In the genomic region with DNA sequence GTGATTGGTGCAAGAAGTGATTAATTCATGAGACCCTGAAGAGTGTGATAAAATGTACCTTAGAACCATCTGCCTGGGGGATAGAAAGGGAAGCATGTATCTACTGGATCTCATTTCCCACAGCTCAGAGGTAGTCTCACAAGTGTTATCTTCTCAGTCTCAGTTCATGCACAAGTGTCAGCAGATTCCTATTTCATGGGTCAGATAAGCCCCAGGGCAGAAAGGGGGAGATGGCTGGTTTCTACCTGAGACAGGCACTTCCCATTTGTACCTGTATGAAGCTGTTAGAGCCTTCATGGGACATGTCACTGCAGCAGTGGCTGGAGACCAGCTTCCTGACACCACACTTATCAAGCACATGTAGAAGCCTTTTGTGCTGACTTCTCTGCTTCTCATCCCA, we compare ENCODE assay signal across 16 cellular contexts. TPM values are rescaled to one million over a fixed set of nuclear protein-coding genes. Genes with fewer than 3 reads are reported as not detected.
A peak's percentile ranks its signal among the peaks of the same experiment; 100 is the strongest.
DNase-seq lines count a peak whose midpoint lies in the region; ATAC-seq and TF ChIP-seq lines count a peak whose summit lies in the region.
"Had no signal": no experiment of that assay in that cellular context is flagged by ENCODE, and none has a peak within 500 bp of the region (broad histone marks: within the 10 kb centered on the region; RNA-seq: fewer than 3 reads in every experiment).

No MANE protein-coding gene starts in this region.

- H3K36me3 Mint-ChIP-seq in type B pancreatic cell = no peaks in the 10 kb centered on the region
- H3K36me3 Mint-ChIP-seq: CD4-positive, alpha-beta memory T cell had no signal

- DNase-seq in RWPE2 (ENCODE audit: low spot score) (no peak), epithelial cell of esophagus (ENCODE audit: low read depth) (peak; percentile 46), osteoblast (ENCODE audit: insufficient read length, low spot score, missing footprints) (peak; percentile 35), KG1 (lab: John Stamatoyannopoulos, UW) (no peak), type B pancreatic cell (ENCODE audit: extremely low spot score, unreplicated experiment) (no peak)
- DNase-seq: C1 segment of cervical spinal cord; Calu3; CD4-positive, alpha-beta memory T cell; COR-L47; DMS53; DMS79 treated with DMSO at 0.1 percent for 48 hours; GF-D8; H9 had no signal

- H3K36me3 ChIP-seq in RWPE2 (ENCODE audit: low read depth) = no peaks in the 10 kb centered on the region
- no peaks in the 10 kb centered on the region for H3K36me3 ChIP-seq in osteoblast (ENCODE audit: insufficient read depth, low read length)

- no peak overlapping the region for H3K4me3 ChIP-seq in RWPE2 (ENCODE audit: severe bottlenecking)
- H3K4me3 ChIP-seq in epithelial cell of esophagus (ENCODE audit: low read length) = no peak overlapping the region
- no peak overlapping the region for H3K4me3 ChIP-seq in osteoblast (ENCODE audit: insufficient read depth, low read length)
- H3K4me3 ChIP-seq: GM23338 had no signal

- H3K9me3 ChIP-seq in RWPE2 (ENCODE audit: severe bottlenecking) = no peaks in the 10 kb centered on the region
- no peaks in the 10 kb centered on the region for H3K9me3 ChIP-seq in osteoblast (ENCODE audit: low read depth, low read length)

- no peak overlapping the region for H2AFZ ChIP-seq in osteoblast (ENCODE audit: low read length)
- H2AFZ ChIP-seq: GM23338 had no signal

- H3K27ac Mint-ChIP-seq in type B pancreatic cell = no peak overlapping the region
- H3K27ac Mint-ChIP-seq: CD4-positive, alpha-beta memory T cell; GM23338; H9 had no signal

- no peaks in the 10 kb centered on the region for H3K79me2 ChIP-seq in osteoblast (ENCODE audit: insufficient read depth, low read length)

- H3K4me1 Mint-ChIP-seq in type B pancreatic cell (ENCODE audit: unreplicated experiment) = no peaks in the 10 kb centered on the region
- H3K4me1 Mint-ChIP-seq: CD4-positive, alpha-beta memory T cell; GM23338; H9 had no signal

- peaks cover 15% of the 10 kb centered on the region for H3K9me3 Mint-ChIP-seq in type B pancreatic cell

- H3K4me1 ChIP-seq in RWPE2 (ENCODE audit: insufficient read depth, poor library complexity, severe bottlenecking) (no peaks in the 10 kb centered on the region), osteoblast (ENCODE audit: insufficient read depth, low read length) (peaks cover 3% of the 10 kb centered on the region)

- H3K4me3 Mint-ChIP-seq in type B pancreatic cell = no peak overlapping the region
- H3K4me3 Mint-ChIP-seq: CD4-positive, alpha-beta memory T cell; GM23338; H9 had no signal

- H3K27me3 ChIP-seq in RWPE2 (ENCODE audit: insufficient read depth, poor library complexity, severe bottlenecking) (no peaks in the 10 kb centered on the region), osteoblast (ENCODE audit: insufficient read depth, low read length) (no peaks in the 10 kb centered on the region)

- ATAC-seq in RWPE2 (ENCODE audit: low read depth) (peak; percentile 17; the same call in 1 of the 3 replicates), GM19467 (IDR thresholded peaks at IDR 0.05; ENCODE audit: unreplicated experiment) (no peak)
- ATAC-seq: GM23338, HCT116 had no signal

- TF ChIP-seq CTCF in RWPE2 (IDR thresholded peaks at IDR 0.05; ENCODE audit: poor library complexity, severe bottlenecking) (no peak), epithelial cell of esophagus (IDR thresholded peaks at IDR 0.05; ENCODE audit: insufficient read depth, low read depth, low read length, missing control alignments) (no peak), osteoblast (IDR thresholded peaks at IDR 0.05; ENCODE audit: extremely low read depth, low read depth, low read length) (no peak), type B pancreatic cell (conservative IDR thresholded peaks at IDR 0.05) (no peak)

- no peak overlapping the region for H3K4me2 ChIP-seq in osteoblast (ENCODE audit: insufficient read depth, low read length)
- H3K4me2 ChIP-seq: GM23338 had no signal

- no peak overlapping the region for H3K27ac ChIP-seq in RWPE2 (ENCODE audit: poor library complexity, severe bottlenecking)
- no peak overlapping the region for H3K27ac ChIP-seq in osteoblast (ENCODE audit: low read depth, low read length)

- no peaks in the 10 kb centered on the region for H3K27me3 Mint-ChIP-seq in type B pancreatic cell

- H4K20me1 ChIP-seq in osteoblast (ENCODE audit: insufficient read depth, low read length) = no peaks in the 10 kb centered on the region

RNA-seq across cellular contexts. Expression of a gene that starts 45.6 kb away (rescaled TPM):
- total RNA-seq in osteoblast (30.6 and 31.8 TPM in 2 replicates), type B pancreatic cell (ENCODE audit: low replicate concordance) (60.4 and 76.6 TPM in 2 replicates)

Comparison
In these comparisons a context has a peak if more than half of its experiments do, and no peak if none do; other contexts are left out.
1. DNase-seq: peak in epithelial cell of esophagus (single experiment) and osteoblast (single experiment); none in RWPE2 (single experiment), KG1 (single experiment) and type B pancreatic cell (single experiment).